Comparison of ENCODE assay signal across 8 cellular contexts in the genomic region with DNA sequence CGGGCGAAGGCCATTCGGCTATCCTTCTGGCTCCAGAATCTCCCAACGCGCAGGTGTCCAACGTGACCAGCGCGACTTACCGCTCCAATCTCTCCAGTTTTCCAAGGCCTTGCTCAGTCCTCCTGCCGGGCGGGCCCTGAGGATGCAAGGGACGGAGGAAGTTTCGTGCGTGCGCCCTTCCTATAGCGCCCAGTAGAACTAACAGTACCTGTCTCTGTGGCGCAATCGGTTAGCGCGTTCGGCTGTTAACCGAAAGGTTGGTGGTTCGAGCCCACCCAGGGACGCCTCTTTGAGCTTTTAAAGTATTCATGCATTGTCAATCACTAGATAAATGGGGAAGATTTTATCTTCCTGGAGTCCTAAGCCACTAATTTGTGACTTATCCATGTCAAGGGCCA. TPM values are rescaled to one million over a fixed set of nuclear protein-coding genes. Genes with fewer than 3 reads are reported as not detected.
DNase-seq lines count a peak whose midpoint lies in the region; TF ChIP-seq lines count a peak whose summit lies in the region.
"Not testable (repeated sequence)": the region's sequence is repeated elsewhere in the genome, so short reads cannot be mapped to it uniquely, and the experiment has no call there.

No MANE protein-coding gene starts in this region.

- H3K4me3 ChIP-seq in BJ (ENCODE audit: low read depth, low read length) (peak overlapping the region; percentile 32), SK-N-SH (ENCODE audit: low read depth in 2 of 2, low read length in 1 of 2) (peak overlapping the region; percentile 46 to 66), dorsolateral prefrontal cortex (peak overlapping the region in 57 of 59 donors; percentile 10 to 65 (median 46)), iPS-18c (ENCODE audit: insufficient read depth, low read depth, low read length) (peak overlapping the region; percentile 50; the same call in 1 of the 2 replicates), osteoblast (ENCODE audit: insufficient read depth, low read length) (peak overlapping the region; percentile 64)

- not testable (repeated sequence) for TF ChIP-seq RAD21 in SK-N-SH (IDR thresholded peaks at IDR 0.05; ENCODE audit: low read length)

- POLR2A ChIA-PET in BJ (lab: Charles Lee); SK-N-SH (lab: Yijun Ruan, JAX): not testable (repeated sequence)

- peak overlapping the region; percentile 28; the same call in 1 of the 2 replicates for H3K9ac ChIP-seq in SK-N-SH

- H3K4me1 Mint-ChIP-seq in activated T-helper 1 cell treated with anti-CD3 and anti-CD28 coated beads, Interleukin-12 subunit alpha, Interleukin-12 subunit beta, Interleukin-2, Interleukin-4 antibody, amounts not matched to agents 30 ng/mL and 10 ng/mL and 1 ng/mL, durations not matched to agents 14 hours and 24 hours and 36 hours (ENCODE audit: low read depth): not testable (repeated sequence)

- H3K9me2 ChIP-seq in SK-N-SH: not testable (repeated sequence)

- DNase-seq in BJ (ENCODE audit: low read depth) (peak; percentile 10), HS-27A (ENCODE audit: low read depth) (peak; percentile 36), dorsolateral prefrontal cortex (peak; percentile 4 to 74 (median 54)), osteoblast (ENCODE audit: insufficient read length, low spot score, missing footprints) (peak; percentile 70)
- DNase-seq in SK-N-SH: not testable (repeated sequence)
- DNase-seq in activated T-helper 1 cell treated with anti-CD3 and anti-CD28 coated beads, Interleukin-12 subunit alpha, Interleukin-12 subunit beta, Interleukin-2, Interleukin-4 antibody, amounts not matched to agents 30 ng/mL and 10 ng/mL and 1 ng/mL, durations not matched to agents 14 hours and 24 hours and 36 hours (ENCODE audit: low spot score): peak; percentile 45
- DNase-seq in stimulated activated CD8-positive, alpha-beta memory T cell treated with anti-CD3 and anti-CD28 coated beads, Interleukin-4, amount 100 ng/mL, for 24 hours (ENCODE audit: low read depth): peak; percentile 50

- not testable (repeated sequence) for H3K36me3 Mint-ChIP-seq in activated T-helper 1 cell treated with anti-CD3 and anti-CD28 coated beads, Interleukin-12 subunit alpha, Interleukin-12 subunit beta, Interleukin-2, Interleukin-4 antibody, amounts not matched to agents 30 ng/mL and 10 ng/mL and 1 ng/mL, durations not matched to agents 14 hours and 24 hours and 36 hours (ENCODE audit: low read depth)

- CTCF ChIA-PET in BJ (lab: Yijun Ruan, JAX); SK-N-SH (lab: Yijun Ruan, JAX): not testable (repeated sequence)

- H3K36me3 ChIP-seq in BJ (ENCODE audit: control insufficient read depth, insufficient read depth, low read length); SK-N-SH (replicated peaks in 1 of 2; ENCODE audit: control insufficient read depth in 1 of 2, insufficient read depth in 2 of 2, low read length in 1 of 2); osteoblast (ENCODE audit: insufficient read depth, low read length): not testable (repeated sequence)

- H2AFZ ChIP-seq in SK-N-SH (ENCODE audit: low read depth): 0 out of 2 replicates have a peak overlapping the region, but pooled peaks have one; percentile 11
- H2AFZ ChIP-seq in osteoblast (ENCODE audit: low read length): not testable (repeated sequence)

- H3K4me2 ChIP-seq in SK-N-SH (peak overlapping the region; percentile 55; the same call in 1 of the 2 replicates), osteoblast (ENCODE audit: insufficient read depth, low read length) (peak overlapping the region; percentile 48)

- not testable (repeated sequence) for H3K4me1 ChIP-seq in SK-N-SH (ENCODE audit: control insufficient read depth in 1 of 2, insufficient read depth in 2 of 2, low read depth in 1 of 2, low read length in 1 of 2); osteoblast (ENCODE audit: insufficient read depth, low read length)

- H3K9me3 ChIP-seq in SK-N-SH; iPS-18c (ENCODE audit: control insufficient read depth, insufficient read depth, low read length); osteoblast (ENCODE audit: low read depth, low read length): not testable (repeated sequence)

- peak overlapping the region; percentile 91 for H3K27ac Mint-ChIP-seq in activated T-helper 1 cell treated with anti-CD3 and anti-CD28 coated beads, Interleukin-12 subunit alpha, Interleukin-12 subunit beta, Interleukin-2, Interleukin-4 antibody, amounts not matched to agents 30 ng/mL and 10 ng/mL and 1 ng/mL, durations not matched to agents 14 hours and 24 hours and 36 hours

- not testable (repeated sequence) for H3K27me3 Mint-ChIP-seq in activated T-helper 1 cell treated with anti-CD3 and anti-CD28 coated beads, Interleukin-12 subunit alpha, Interleukin-12 subunit beta, Interleukin-2, Interleukin-4 antibody, amounts not matched to agents 30 ng/mL and 10 ng/mL and 1 ng/mL, durations not matched to agents 14 hours and 24 hours and 36 hours (ENCODE audit: insufficient read depth)

- 1% methylated on average over 12 of the region's 24 CpGs for WGBS in SK-N-SH (ENCODE audit: low lambda C conversion rate)

- not testable (repeated sequence) for H3K27me3 ChIP-seq in BJ (ENCODE audit: control insufficient read depth, insufficient read depth, low read length); SK-N-SH (ENCODE audit: insufficient read depth); dorsolateral prefrontal cortex; osteoblast (ENCODE audit: insufficient read depth, low read length)

- H3K27ac ChIP-seq in SK-N-SH (ENCODE audit: low read depth in 2 of 2, low read length in 1 of 2) (peak overlapping the region in 1 of 2 experiments; percentile 50; a peak in 3 of 4 replicates), dorsolateral prefrontal cortex (peak overlapping the region in 16 of 59 donors; percentile 35 to 75 (median 50))
- H3K27ac ChIP-seq in osteoblast (ENCODE audit: low read depth, low read length): not testable (repeated sequence)

- not testable (repeated sequence) for H3K9me3 Mint-ChIP-seq in activated T-helper 1 cell treated with anti-CD3 and anti-CD28 coated beads, Interleukin-12 subunit alpha, Interleukin-12 subunit beta, Interleukin-2, Interleukin-4 antibody, amounts not matched to agents 30 ng/mL and 10 ng/mL and 1 ng/mL, durations not matched to agents 14 hours and 24 hours and 36 hours

- intact Hi-C loops in activated T-helper 1 cell treated with anti-CD3 and anti-CD28 coated beads, Interleukin-12 subunit alpha, Interleukin-12 subunit beta, Interleukin-2, Interleukin-4 antibody, amounts not matched to agents 30 ng/mL and 10 ng/mL and 1 ng/mL, durations not matched to agents 14 hours and 24 hours and 36 hours (cut with micrococcal nuclease); dorsolateral prefrontal cortex (cut with DNase I): not testable (repeated sequence)

- H3K4me3 Mint-ChIP-seq in activated T-helper 1 cell treated with anti-CD3 and anti-CD28 coated beads, Interleukin-12 subunit alpha, Interleukin-12 subunit beta, Interleukin-2, Interleukin-4 antibody, amounts not matched to agents 30 ng/mL and 10 ng/mL and 1 ng/mL, durations not matched to agents 14 hours and 24 hours and 36 hours: peak overlapping the region; percentile 85

- not testable (repeated sequence) for H3K79me2 ChIP-seq in SK-N-SH (ENCODE audit: insufficient read depth); osteoblast (ENCODE audit: insufficient read depth, low read length)

- not testable (repeated sequence) for H3F3A ChIP-seq in SK-N-SH (replicated peaks; ENCODE audit: insufficient read depth)

- not testable (repeated sequence) for TF ChIP-seq EP300 in SK-N-SH (IDR thresholded peaks at IDR 0.05; ENCODE audit: borderline replicate concordance in 1 of 2, low read depth in 1 of 2, low read length in 1 of 2)

- peak; percentile 14; the same call in 1 of the 2 replicates for TF ChIP-seq CTCF in BJ (IDR thresholded peaks at IDR 0.05; ENCODE audit: insufficient read depth, low read depth, low read length)
- TF ChIP-seq CTCF in SK-N-SH (IDR thresholded peaks at IDR 0.05); osteoblast (IDR thresholded peaks at IDR 0.05; ENCODE audit: extremely low read depth, low read depth, low read length): not testable (repeated sequence)
- TF ChIP-seq CTCF in dorsolateral prefrontal cortex (IDR thresholded peaks at IDR 0.05 in 54 of 56, conservative IDR thresholded peaks at IDR 0.05 in 2 of 56; ENCODE audit: low read depth in 1 of 56, partially characterized antibody in 56 of 56): peak in 3 of 56 donors; percentile 6 to 10 (median 9)

- H4K20me1 ChIP-seq in SK-N-SH (ENCODE audit: insufficient read depth); osteoblast (ENCODE audit: insufficient read depth, low read length): not testable (repeated sequence)

TF ChIP-seq in SK-N-SH, 30 proteins besides CTCF, POLR2A, EP300 and RAD21:
- TF ChIP-seq GATA2 (CRISPR knock-in tag; IDR thresholded peaks at IDR 0.05) (peak; percentile 41), FOSL2 (IDR thresholded peaks at IDR 0.05; ENCODE audit: borderline replicate concordance, low read depth) (peak; percentile 7; the same call in 1 of the 2 replicates), TEAD4 (IDR thresholded peaks at IDR 0.05; ENCODE audit: borderline replicate concordance, insufficient read depth) (peak; percentile 58; the same call in 1 of the 2 replicates)
TF ChIP-seq in SK-N-SH: peak in this region for 3; not testable (repeated sequence) for 27.

RNA-seq across cellular contexts. Expression of a gene that starts 45.6 kb away (rescaled TPM):
- polyA plus RNA-seq in BJ (2011; rRNA removed) (not detected in 2 replicates), SK-N-SH (2012; rRNA removed) (not detected in 2 replicates)
- 0.43 TPM in 1 of 2 replicates, not detected in the other for polyA minus RNA-seq in BJ (2011; rRNA and poly(A)+ RNA removed)
- polyA plus RNA-seq in SK-N-SH (2012; cell fraction: cytosol; rRNA removed): 0.09 and 0.12 TPM in 2 replicates
- polyA plus RNA-seq in SK-N-SH (2012; cell fraction: nucleus; rRNA removed): not detected in 2 replicates
- not detected in 2 replicates for total RNA-seq in activated T-helper 1 cell treated with anti-CD3 and anti-CD28 coated beads, Interleukin-12 subunit alpha, Interleukin-12 subunit beta, Interleukin-2, Interleukin-4 antibody, amounts not matched to agents 30 ng/mL and 10 ng/mL and 1 ng/mL, durations not matched to agents 14 hours and 24 hours and 36 hours
- total RNA-seq in dorsolateral prefrontal cortex (1 to 10 TPM in 3 of 120 experiments, not detected in 117; 1.4 to 4.3 (median 1.6) TPM), osteoblast (not detected in 2 replicates)
